ENCODE assay signal across 2 cellular contexts in genomic region chr22:38462960-38463784, GRCh38.
TF ChIP-seq lines count a peak whose summit lies in the region.

No MANE protein-coding gene starts in this region.

TF ChIP-seq in SK-N-SH, 30 proteins besides CTCF, POLR2A, EP300 and RAD21 (continued from another document):
- no peak for TF ChIP-seq MXI1 (IDR thresholded peaks at IDR 0.05; ENCODE audit: low read depth, low read length)

TF ChIP-seq in HepG2, 621 proteins besides CTCF, POLR2A, EP300 and RAD21 (continued from another document and continues in another):
- TF ChIP-seq ARID4A (CRISPR knock-in tag; IDR thresholded peaks at IDR 0.05; ENCODE audit: borderline replicate concordance) = peak; percentile 52; the same call in 1 of the 2 replicates
- TF ChIP-seq ZNF430 (CRISPR knock-in tag; IDR thresholded peaks at IDR 0.05) = no peak
- TF ChIP-seq SAFB2 (CRISPR knock-in tag; IDR thresholded peaks at IDR 0.05; ENCODE audit: borderline replicate concordance, low read depth) = no peak
- TF ChIP-seq ZFP36L1 (CRISPR knock-in tag; IDR thresholded peaks at IDR 0.05) = no peak
- no peak for TF ChIP-seq ZNF552 (CRISPR knock-in tag; IDR thresholded peaks at IDR 0.05; ENCODE audit: borderline replicate concordance)
- peak; percentile 37; the same call in 1 of the 2 replicates for TF ChIP-seq ZNF510 (CRISPR knock-in tag; IDR thresholded peaks at IDR 0.05; ENCODE audit: low read depth)
- no peak for TF ChIP-seq RORA (CRISPR knock-in tag; IDR thresholded peaks at IDR 0.05)
- no peak for TF ChIP-seq MLLT10 (CRISPR knock-in tag; IDR thresholded peaks at IDR 0.05)
- no peak for TF ChIP-seq FOXP1 (IDR thresholded peaks at IDR 0.05)
- no peak for TF ChIP-seq FOXP1 (CRISPR knock-in tag; IDR thresholded peaks at IDR 0.05)
- peak; percentile 59; the same call in 1 of the 2 replicates for TF ChIP-seq ZFP1 (CRISPR knock-in tag; IDR thresholded peaks at IDR 0.05)
- no peak for TF ChIP-seq SSRP1 (CRISPR knock-in tag; IDR thresholded peaks at IDR 0.05)
- no peak for TF ChIP-seq FOXC1 (CRISPR knock-in tag; IDR thresholded peaks at IDR 0.05; ENCODE audit: borderline replicate concordance)
- TF ChIP-seq GABPA (IDR thresholded peaks at IDR 0.05; ENCODE audit: low read depth, low read length) = no peak
- TF ChIP-seq GABPA (CRISPR knock-in tag; IDR thresholded peaks at IDR 0.05; ENCODE audit: low read depth) = peak; percentile 46
- no peak for TF ChIP-seq ATM (IDR thresholded peaks at IDR 0.05; ENCODE audit: borderline replicate concordance)
- TF ChIP-seq RFXAP (CRISPR knock-in tag; IDR thresholded peaks at IDR 0.05; ENCODE audit: borderline replicate concordance) = no peak
- no peak for TF ChIP-seq KLF15 (CRISPR knock-in tag; IDR thresholded peaks at IDR 0.05; ENCODE audit: borderline replicate concordance)
- no peak for TF ChIP-seq ATAD3A (CRISPR knock-in tag; IDR thresholded peaks at IDR 0.05)
- TF ChIP-seq ZNF354B (CRISPR knock-in tag; IDR thresholded peaks at IDR 0.05) = no peak
- TF ChIP-seq ZMYM2 (CRISPR knock-in tag; IDR thresholded peaks at IDR 0.05) = no peak
- no peak for TF ChIP-seq NR3C1 (CRISPR knock-in tag; IDR thresholded peaks at IDR 0.05)
- TF ChIP-seq ZBTB38 (CRISPR knock-in tag; IDR thresholded peaks at IDR 0.05) = no peak
- TF ChIP-seq ZNF646 (CRISPR knock-in tag; IDR thresholded peaks at IDR 0.05) = no peak
- TF ChIP-seq MLX (CRISPR knock-in tag; IDR thresholded peaks at IDR 0.05) = peak; percentile 22; the same call in 1 of the 2 replicates
- TF ChIP-seq KLF9 (CRISPR knock-in tag; IDR thresholded peaks at IDR 0.05; ENCODE audit: low read depth) = no peak
- TF ChIP-seq ZNF770 (CRISPR knock-in tag; IDR thresholded peaks at IDR 0.05) = peak; percentile 31; the same call in 1 of the 2 replicates
- no peak for TF ChIP-seq ZNF121 (CRISPR knock-in tag; IDR thresholded peaks at IDR 0.05)
- no peak for TF ChIP-seq SYNCRIP (IDR thresholded peaks at IDR 0.05; ENCODE audit: insufficient read depth, low read depth, low read length)
- no peak for TF ChIP-seq AKAP8 (CRISPR knock-in tag; IDR thresholded peaks at IDR 0.05)
- 0 out of 2 replicates have a peak, but pooled peaks have one; percentile 55 for TF ChIP-seq RCOR2 (CRISPR knock-in tag; IDR thresholded peaks at IDR 0.05)
- TF ChIP-seq SRSF9 (IDR thresholded peaks at IDR 0.05; ENCODE audit: borderline replicate concordance, insufficient read depth, low read depth, low read length, poor library complexity, severe bottlenecking) = no peak
- TF ChIP-seq IRX3 (CRISPR knock-in tag; IDR thresholded peaks at IDR 0.05; ENCODE audit: borderline replicate concordance, low read depth) = no peak
- no peak for TF ChIP-seq DPF2 (CRISPR knock-in tag; IDR thresholded peaks at IDR 0.05; ENCODE audit: borderline replicate concordance, low read depth)
- no peak for TF ChIP-seq ZSCAN29 (CRISPR knock-in tag; conservative IDR thresholded peaks at IDR 0.05)
- TF ChIP-seq BHLHE40 (IDR thresholded peaks at IDR 0.05; ENCODE audit: low read length) = peak; percentile 91
- TF ChIP-seq PHF20 (CRISPR knock-in tag; IDR thresholded peaks at IDR 0.05) = 0 out of 2 replicates have a peak, but pooled peaks have one; percentile 38
- peak; percentile 62; the same call in 1 of the 2 replicates for TF ChIP-seq KAT8 (CRISPR knock-in tag; IDR thresholded peaks at IDR 0.05)
- no peak for TF ChIP-seq FOSL1 (CRISPR knock-in tag; IDR thresholded peaks at IDR 0.05; ENCODE audit: borderline replicate concordance)
- no peak for TF ChIP-seq ZNF274 (CRISPR knock-in tag; IDR thresholded peaks at IDR 0.05)
- TF ChIP-seq HOXA7 (CRISPR knock-in tag; IDR thresholded peaks at IDR 0.05) = no peak
- no peak for TF ChIP-seq DDIT3 (CRISPR knock-in tag; IDR thresholded peaks at IDR 0.05)
- no peak for TF ChIP-seq MBD4 (IDR thresholded peaks at IDR 0.05; ENCODE audit: borderline replicate concordance, low read length)
- TF ChIP-seq NFIB (CRISPR knock-in tag; IDR thresholded peaks at IDR 0.05; ENCODE audit: borderline replicate concordance) = no peak
- TF ChIP-seq AGO1 (IDR thresholded peaks at IDR 0.05; ENCODE audit: low read depth, low read length, poor library complexity, severe bottlenecking) = no peak
- TF ChIP-seq ZNF253 (CRISPR knock-in tag; IDR thresholded peaks at IDR 0.05; ENCODE audit: borderline replicate concordance) = no peak
- TF ChIP-seq UBTF (CRISPR knock-in tag; IDR thresholded peaks at IDR 0.05) = peak; percentile 41; the same call in 1 of the 2 replicates
- no peak for TF ChIP-seq ZSCAN21 (CRISPR knock-in tag; IDR thresholded peaks at IDR 0.05; ENCODE audit: borderline replicate concordance)
- TF ChIP-seq MEIS1 (CRISPR knock-in tag; IDR thresholded peaks at IDR 0.05; ENCODE audit: borderline replicate concordance) = peak; percentile 65; the same call in 1 of the 2 replicates
- no peak for TF ChIP-seq SCMH1 (CRISPR knock-in tag; IDR thresholded peaks at IDR 0.05; ENCODE audit: borderline replicate concordance)
- TF ChIP-seq STAT5B (CRISPR knock-in tag; IDR thresholded peaks at IDR 0.05) = no peak
- TF ChIP-seq ZNF282 (IDR thresholded peaks at IDR 0.05; ENCODE audit: partially characterized antibody) = no peak
- TF ChIP-seq ZSCAN25 (CRISPR knock-in tag; IDR thresholded peaks at IDR 0.05) = 0 out of 2 replicates have a peak, but pooled peaks have one; percentile 47
- no peak for TF ChIP-seq CEBPB (IDR thresholded peaks at IDR 0.05; ENCODE audit: borderline replicate concordance, low read depth, low read length)
